In the genomic region with DNA sequence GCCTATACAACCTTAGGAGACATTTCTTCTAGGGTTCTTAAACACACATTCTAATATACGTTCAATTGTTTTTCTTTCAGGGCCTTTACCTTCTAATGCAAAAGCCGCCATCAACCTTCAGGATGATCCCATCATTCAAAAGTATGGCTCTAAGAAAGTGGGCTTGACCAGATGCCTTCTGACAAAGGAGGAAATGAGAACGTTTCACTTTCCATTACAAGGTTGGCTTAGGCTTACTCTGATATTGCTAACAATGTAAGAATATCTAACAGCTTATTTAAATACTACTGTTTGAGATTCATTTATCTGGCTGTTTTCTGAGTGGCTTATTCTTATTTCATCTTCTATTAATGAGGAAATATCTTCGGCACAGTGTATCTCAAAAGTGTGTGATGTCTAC, we compare ENCODE assay signal across 26 cellular contexts. TPM values are rescaled to one million over a fixed set of nuclear protein-coding genes. Genes with fewer than 3 reads are reported as not detected.
"Had no signal": no experiment of that assay in that cellular context is flagged by ENCODE, and none has a peak within 500 bp of the region (broad histone marks: within the 10 kb centered on the region; RNA-seq: fewer than 3 reads in every experiment).

No MANE protein-coding gene starts in this region.

- H3K4me3 Mint-ChIP-seq: activated CD4-positive, alpha-beta memory T cell treated with anti-CD3 and anti-CD28 coated beads for 36 hours; activated CD4-positive, alpha-beta T cell treated with anti-CD3 and anti-CD28 coated beads, Interleukin-2, amount 10 ng/mL, durations not matched to agents 7 days and 5 days had no signal

- H3K9me3 Mint-ChIP-seq: activated CD4-positive, alpha-beta memory T cell treated with anti-CD3 and anti-CD28 coated beads for 36 hours; activated CD4-positive, alpha-beta T cell treated with anti-CD3 and anti-CD28 coated beads, Interleukin-2, amount 10 ng/mL, durations not matched to agents 7 days and 5 days; activated naive CD8-positive, alpha-beta T cell treated with anti-CD3 and anti-CD28 coated beads, Interleukin-2, amount 10 ng/mL, durations not matched to agents 7 days and 5 days had no signal

- H3K27me3 Mint-ChIP-seq: activated CD4-positive, alpha-beta memory T cell treated with anti-CD3 and anti-CD28 coated beads for 36 hours; activated CD4-positive, alpha-beta T cell treated with anti-CD3 and anti-CD28 coated beads, Interleukin-2, amount 10 ng/mL, durations not matched to agents 7 days and 5 days; activated naive CD8-positive, alpha-beta T cell treated with anti-CD3 and anti-CD28 coated beads, Interleukin-2, amount 10 ng/mL, durations not matched to agents 7 days and 5 days had no signal

- H3K4me3 ChIP-seq: adrenal gland, Peyer's patch, SJCRH30 had no signal

- ATAC-seq: SK-N-SH treated with all-trans-retinoic acid at 6 μM for 48 hours had no signal

- DNase-seq: activated CD4-positive, alpha-beta memory T cell treated with anti-CD3 and anti-CD28 coated beads for 36 hours; activated CD4-positive, alpha-beta T cell treated with anti-CD3 and anti-CD28 coated beads, Interleukin-2, amount 10 ng/mL, durations not matched to agents 7 days and 5 days; activated CD4-positive, CD25-positive, alpha-beta regulatory T cell; activated CD8-positive, alpha-beta memory T cell treated with anti-CD3 and anti-CD28 coated beads, Interleukin-2, amount 50 U/mL, for 4 hours; activated naive CD4-positive, alpha-beta T cell treated with anti-CD3 and anti-CD28 coated beads, Interleukin-2, amount 50 U/mL, for 16 hours; activated naive CD8-positive, alpha-beta T cell treated with anti-CD3 and anti-CD28 coated beads, Interleukin-2, amount 10 ng/mL, durations not matched to agents 7 days and 5 days; adrenal gland; anterior cingulate cortex; cerebellar nuclear complex; KBM-7; NCI-H1092; NCI-H1417; NCI-H1930; NCI-H345; NCI-H510A; NCI-H526 treated with DMSO at 0.1 percent for 48 hours; NCI-H82; Peyer's patch; Right ventricle myocardium superior; SJCRH30; SW 1271; T1000 had no signal

- H3K27ac ChIP-seq: adrenal gland, Peyer's patch, RWPE1, SJCRH30, VCaP had no signal

- H3K27ac Mint-ChIP-seq: activated CD4-positive, alpha-beta memory T cell treated with anti-CD3 and anti-CD28 coated beads for 36 hours had no signal

- H3K27me3 ChIP-seq: adrenal gland, Peyer's patch, SJCRH30 had no signal

RNA-seq across cellular contexts. Expression of a gene that starts 57.9 kb away (rescaled TPM):
- total RNA-seq: LHCN-M2 had no signal
